In the genomic region with DNA sequence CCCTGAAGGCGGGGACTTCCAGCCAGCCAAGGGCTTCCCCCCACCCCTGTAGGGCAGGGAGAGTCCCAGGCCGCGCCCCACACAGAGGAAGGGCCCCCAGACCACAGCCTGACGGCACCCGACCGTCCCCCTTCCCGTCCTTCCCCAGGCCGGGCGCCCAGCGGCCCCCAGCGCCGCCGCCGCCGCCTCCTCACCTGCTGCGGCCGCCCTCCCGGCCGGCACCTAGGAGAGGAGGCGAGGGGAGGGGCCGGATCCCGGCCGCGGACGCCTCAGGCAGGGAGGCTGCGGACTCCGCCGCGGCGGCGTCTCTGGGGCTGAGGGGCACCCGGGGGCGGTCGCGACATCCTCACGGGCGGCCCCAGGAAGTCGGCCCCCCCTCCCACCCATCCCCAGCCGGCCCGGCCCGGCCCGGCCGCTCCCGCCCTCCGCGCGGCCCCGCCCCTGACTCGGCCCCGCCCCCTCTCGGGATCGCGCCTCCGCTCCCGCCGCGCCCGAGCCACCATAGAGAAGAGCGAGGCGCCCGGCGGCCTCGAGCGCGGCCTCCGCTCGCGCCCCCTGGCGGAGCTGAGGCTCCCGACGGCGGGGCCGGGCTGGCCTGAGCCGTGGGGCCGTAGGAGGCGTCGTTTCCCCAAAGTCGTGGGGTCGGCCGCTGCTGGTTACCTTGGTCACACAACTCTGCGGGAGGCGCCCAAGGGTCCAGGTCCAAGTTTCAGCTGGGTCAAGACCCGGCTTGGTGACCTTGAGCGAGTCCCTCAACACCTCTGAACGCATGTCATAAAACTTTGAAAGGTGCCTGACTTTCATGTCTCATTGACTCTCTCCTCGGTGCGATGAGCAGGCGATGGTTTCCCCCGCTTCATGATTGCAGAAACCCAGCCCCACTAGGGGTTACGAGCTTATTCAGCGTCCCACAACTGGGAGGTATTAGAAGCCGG, we compare ENCODE assay signal across 8 cellular contexts. TPM values are rescaled to one million over a fixed set of nuclear protein-coding genes. Genes with fewer than 3 reads are reported as not detected.
DNase-seq lines count a peak whose midpoint lies in the region; ATAC-seq and TF ChIP-seq lines count a peak whose summit lies in the region.

No MANE protein-coding gene starts in this region.

- H3K79me2 ChIP-seq in GM23248 (ENCODE audit: insufficient read depth) = peaks cover 24% of the 10 kb centered on the region

- H3K27me3 ChIP-seq in GM23248 (replicated peaks; ENCODE audit: insufficient read depth) (no peaks in the 10 kb centered on the region), foreskin keratinocyte (no peaks in the 10 kb centered on the region), neuron (ENCODE audit: insufficient read depth, low read length) (no peaks in the 10 kb centered on the region)

- H3K9me3 ChIP-seq in GM23248 (ENCODE audit: low read depth) (no peaks in the 10 kb centered on the region), neuron (ENCODE audit: low read length) (no peaks in the 10 kb centered on the region)

- H3K4me2 ChIP-seq in GM23248 (ENCODE audit: unreplicated experiment) = peak overlapping the region; percentile 78

- H3K4me3 ChIP-seq in GM23248 (peak overlapping the region; percentile 75), neuron (ENCODE audit: low read length) (peak overlapping the region; percentile 83)

- 2 to 5% methylated on average over 38 to 78 of the region's 92 CpGs for WGBS in GM23248 (ENCODE audit: low coverage in 1 of 2, low lambda C conversion rate in 2 of 2, missing lambda C conversion rate in 2 of 2), 2 experiments

- 0 out of 2 replicates have a peak, but pooled peaks cover 7% of the 10 kb centered on the region for H3F3A ChIP-seq in GM23248 (ENCODE audit: insufficient read depth)

- no peaks in the 10 kb centered on the region for H4K20me1 ChIP-seq in GM23248 (ENCODE audit: insufficient read depth)

- peak overlapping the region; percentile 73 for H3K9ac ChIP-seq in GM23248

- H2AFZ ChIP-seq in GM23248 (peak overlapping the region; percentile 99), neuron (ENCODE audit: low read depth, low read length) (peak overlapping the region; percentile 87)

- peak; percentile 95 for TF ChIP-seq CTCF in foreskin keratinocyte (conservative IDR thresholded peaks at IDR 0.05)

- H3K4me1 ChIP-seq in GM23248 (ENCODE audit: insufficient read depth) (peaks cover 19% of the 10 kb centered on the region), foreskin keratinocyte (peaks cover 26% of the 10 kb centered on the region), neuron (ENCODE audit: insufficient read depth, low read length) (peaks cover 15% of the 10 kb centered on the region)

- H3K27ac ChIP-seq in GM23248 (peak overlapping the region; percentile 10; the same call in 1 of the 2 replicates), foreskin keratinocyte (peak overlapping the region; percentile 76), substantia nigra (ENCODE audit: low read depth, low read length, poor library complexity, severe bottlenecking) (peak overlapping the region; percentile 99)

- peak; percentile 80 for ATAC-seq in foreskin keratinocyte

- no peaks in the 10 kb centered on the region for H3K9me2 ChIP-seq in GM23248 (ENCODE audit: insufficient read depth)

- DNase-seq in ELR (ENCODE audit: low read depth) (peak; percentile 88), GM23248 (peak; percentile 95), Kasumi-1 (lab: John Stamatoyannopoulos, UW) (peak; percentile 78 to 80), SHP77 (lab: John Stamatoyannopoulos, UW) (peak; percentile 57 to 84), foreskin keratinocyte (peak in 1 of 2 donors; percentile 58), substantia nigra (lab: John Stamatoyannopoulos, UW) (peak in 48 of 49 donors; percentile 29 to 94 (median 82))
- peak; percentile 86 for DNase-seq in activated gamma-delta T cell treated with anti-CD3 and anti-CD28 coated beads, Interleukin-2, amount 50 U/mL, for 16 hours (ENCODE audit: low read depth)

- in situ Hi-C loops in GM23248 (cut with MboI) = loop anchor here (25.0 kb wide), 1 partner anchor 1423 kb away; no protein-coding TSS in a partner anchor

- H3K36me3 ChIP-seq in GM23248 (ENCODE audit: low read depth) (no peaks in the 10 kb centered on the region), neuron (ENCODE audit: insufficient read depth, low read length) (no peaks in the 10 kb centered on the region)

RNA-seq across cellular contexts. Expression of a gene that starts 25.7 kb away (rescaled TPM):
- total RNA-seq in GM23248 (2014; rRNA removed; shearing (Covaris generic)) = 7.0 and 9.0 TPM in 2 replicates
- polyA plus RNA-seq in GM23248 (2016; fragmentation: Nextera tagmentation; extraction: Ambion mirVana) (3.9 and 4.2 TPM in 2 replicates), foreskin keratinocyte (6.1 and 7.0 TPM in 2 replicates)
- total RNA-seq in foreskin keratinocyte = 22.1 and 23.6 TPM in 2 replicates

RNA-seq across cellular contexts. Expression of a gene that starts 30.5 kb away (rescaled TPM):
- 2.8 and 9.9 TPM in 2 replicates for total RNA-seq in GM23248 (2014; rRNA removed; shearing (Covaris generic))
- polyA plus RNA-seq in GM23248 (2016; fragmentation: Nextera tagmentation; extraction: Ambion mirVana) (7.7 and 8.0 TPM in 2 replicates), foreskin keratinocyte (5.8 and 7.2 TPM in 2 replicates)
- total RNA-seq in foreskin keratinocyte = 9.6 and 11.0 TPM in 2 replicates

RNA-seq across cellular contexts. Expression of a gene that starts 32.2 kb away (rescaled TPM):
- not detected in 2 replicates for total RNA-seq in GM23248 (2014; rRNA removed; shearing (Covaris generic))
- polyA plus RNA-seq in GM23248 (2016; fragmentation: Nextera tagmentation; extraction: Ambion mirVana) = not detected in 2 replicates
- not detected in 2 replicates for total RNA-seq in foreskin keratinocyte
- not detected in 2 replicates for polyA plus RNA-seq in foreskin keratinocyte

RNA-seq across cellular contexts. Expression of a gene that starts 52.9 kb away (rescaled TPM):
- 16.7 and 18.5 TPM in 2 replicates for total RNA-seq in GM23248 (2014; rRNA removed; shearing (Covaris generic))
- polyA plus RNA-seq in GM23248 (2016; fragmentation: Nextera tagmentation; extraction: Ambion mirVana) (6.8 and 6.9 TPM in 2 replicates), foreskin keratinocyte (33.1 and 34.5 TPM in 2 replicates)
- 28.1 and 29.7 TPM in 2 replicates for total RNA-seq in foreskin keratinocyte

RNA-seq across cellular contexts. Expression of a gene that starts 58.4 kb away (rescaled TPM):
- not detected in 2 replicates for total RNA-seq in GM23248 (2014; rRNA removed; shearing (Covaris generic))
- polyA plus RNA-seq in GM23248 (2016; fragmentation: Nextera tagmentation; extraction: Ambion mirVana) = not detected in 2 replicates
- total RNA-seq in foreskin keratinocyte = not detected in 2 replicates
- not detected in 2 replicates for polyA plus RNA-seq in foreskin keratinocyte

Comparison
In these comparisons a context has a peak if more than half of its experiments do, and no peak if none do; other contexts are left out.
1. H3K27ac ChIP-seq: peak in every context shown above with its lines; median percentile 99 in substantia nigra; 76 in foreskin keratinocyte; 10 in GM23248.